ENCODE assay signal across 11 cellular contexts in the genomic region with DNA sequence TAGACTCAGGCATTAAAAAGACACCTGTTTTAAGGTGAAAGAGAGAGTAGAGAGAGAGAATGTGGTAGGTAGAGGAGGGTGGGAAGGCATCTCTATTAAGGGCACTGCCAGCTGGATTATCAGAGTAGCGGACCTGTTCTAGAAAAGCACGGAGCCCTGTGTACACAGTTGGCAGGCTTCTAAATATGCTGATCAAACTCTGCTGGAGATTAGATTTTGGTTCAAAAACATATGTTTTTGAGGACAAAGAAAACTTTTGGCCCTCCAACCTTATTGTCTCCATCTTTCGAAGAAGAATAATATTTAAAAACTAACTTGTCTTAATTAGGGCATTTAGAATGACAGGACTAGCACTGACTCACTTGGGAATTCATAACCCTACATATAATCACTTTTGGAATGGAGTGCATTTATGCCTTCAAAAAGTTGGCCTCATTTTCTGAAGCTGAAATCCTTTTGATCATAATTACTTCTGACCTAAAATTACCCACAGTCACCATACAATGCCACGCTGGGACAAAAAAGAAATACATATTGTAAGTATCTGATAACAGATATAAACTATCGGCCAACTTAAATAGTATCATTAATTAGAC.
"Had no signal": no experiment of that assay in that cellular context is flagged by ENCODE, and none has a peak within 500 bp of the region (broad histone marks: within the 10 kb centered on the region; RNA-seq: fewer than 3 reads in every experiment).

No MANE protein-coding gene starts in this region.

- H3K4me1 ChIP-seq: left ventricle myocardium inferior, psoas muscle, tibial artery had no signal

- H3K9me3 ChIP-seq: left ventricle myocardium inferior, neutrophil, psoas muscle, tibial artery had no signal

- H3K27me3 Mint-ChIP-seq: activated CD4-positive, alpha-beta memory T cell treated with anti-CD3 and anti-CD28 coated beads, Interleukin-2, amount 10 ng/mL, durations not matched to agents 7 days and 5 days; activated CD4-positive, alpha-beta T cell treated with anti-CD3 and anti-CD28 coated beads for 36 hours had no signal

- H3K27me3 ChIP-seq: neutrophil, tibial artery had no signal

- H3K4me3 ChIP-seq: left ventricle myocardium inferior, psoas muscle, tibial artery had no signal

- H3K27ac ChIP-seq: left ventricle myocardium inferior, neutrophil, psoas muscle, tibial artery, WERI-Rb-1 had no signal

- H3K27ac Mint-ChIP-seq: activated CD4-positive, alpha-beta memory T cell treated with anti-CD3 and anti-CD28 coated beads, Interleukin-2, amount 10 ng/mL, durations not matched to agents 7 days and 5 days; activated CD4-positive, alpha-beta T cell treated with anti-CD3 and anti-CD28 coated beads for 36 hours; activated T-cell treated with anti-CD3 and anti-CD28 coated beads, Interleukin-2, amount 50 U/mL, for 72 hours had no signal

- H3K9me3 Mint-ChIP-seq: activated CD4-positive, alpha-beta memory T cell treated with anti-CD3 and anti-CD28 coated beads, Interleukin-2, amount 10 ng/mL, durations not matched to agents 7 days and 5 days; activated T-cell treated with anti-CD3 and anti-CD28 coated beads, Interleukin-2, amount 50 U/mL, for 72 hours had no signal

- DNase-seq: activated CD4-positive, alpha-beta memory T cell treated with anti-CD3 and anti-CD28 coated beads, Interleukin-2, amount 10 ng/mL, durations not matched to agents 7 days and 5 days; activated CD4-positive, alpha-beta T cell treated with anti-CD3 and anti-CD28 coated beads for 36 hours; activated T-cell treated with anti-CD3 and anti-CD28 coated beads, Interleukin-2, amount 50 U/mL, for 72 hours; left ventricle myocardium inferior; mesendoderm; psoas muscle; stimulated activated CD4-positive, alpha-beta T cell treated with anti-CD3 and anti-CD28 coated beads, Interleukin-4, amount 100 ng/mL, for 1 hour; T-helper 1 cell; tibial artery; WERI-Rb-1 had no signal

- H3K36me3 ChIP-seq: left ventricle myocardium inferior, neutrophil, tibial artery, WERI-Rb-1 had no signal

- H3K4me1 Mint-ChIP-seq: activated CD4-positive, alpha-beta memory T cell treated with anti-CD3 and anti-CD28 coated beads, Interleukin-2, amount 10 ng/mL, durations not matched to agents 7 days and 5 days; activated CD4-positive, alpha-beta T cell treated with anti-CD3 and anti-CD28 coated beads for 36 hours had no signal

- H3K4me3 Mint-ChIP-seq: activated CD4-positive, alpha-beta memory T cell treated with anti-CD3 and anti-CD28 coated beads, Interleukin-2, amount 10 ng/mL, durations not matched to agents 7 days and 5 days; activated CD4-positive, alpha-beta T cell treated with anti-CD3 and anti-CD28 coated beads for 36 hours; activated T-cell treated with anti-CD3 and anti-CD28 coated beads, Interleukin-2, amount 50 U/mL, for 72 hours had no signal
